Comparison of ENCODE assay signal across 8 cellular contexts in the genomic region with DNA sequence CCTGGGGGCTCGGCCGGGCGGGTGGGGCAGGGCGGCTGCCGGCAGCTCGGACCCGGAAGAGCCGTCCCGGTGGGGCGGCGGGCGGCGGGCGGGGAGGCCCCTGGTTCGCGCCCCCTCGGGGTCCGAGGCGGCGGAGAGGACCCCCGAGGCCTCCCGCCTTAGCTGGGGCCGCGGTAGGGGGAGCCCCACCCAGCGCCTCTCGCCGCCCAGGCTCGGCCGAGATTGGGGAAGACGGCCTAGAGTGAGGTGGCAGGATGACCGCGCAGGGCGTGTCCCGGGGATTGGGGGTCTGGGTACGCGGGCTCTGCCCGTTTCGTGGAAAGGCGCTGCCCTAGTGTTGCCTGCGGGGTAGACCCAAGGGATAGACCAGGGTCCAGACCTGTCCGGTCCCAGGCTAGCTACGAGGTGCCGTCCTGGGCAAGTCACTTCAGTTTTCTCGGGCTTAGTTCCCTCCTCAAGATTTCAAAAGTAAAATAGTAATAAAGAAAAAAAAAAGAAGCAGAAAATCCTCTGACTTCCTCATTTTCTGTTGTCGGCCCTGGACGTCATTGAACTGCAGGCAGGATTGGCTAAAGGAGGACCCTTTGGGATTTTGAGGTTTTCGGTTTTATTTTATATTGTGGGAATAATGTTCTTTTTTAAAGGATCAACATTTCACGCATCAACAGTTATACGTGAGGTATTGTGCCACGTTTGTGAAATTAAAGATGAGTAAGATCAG. TPM values are rescaled to one million over a fixed set of nuclear protein-coding genes. Genes with fewer than 3 reads are reported as not detected.
DNase-seq lines count a peak whose midpoint lies in the region; ATAC-seq and TF ChIP-seq lines count a peak whose summit lies in the region.

No MANE protein-coding gene starts in this region.

- no CpG with 5 or more reads among the region's 50 CpGs for WGBS in H9 (ENCODE audit: extremely low coverage, insufficient read length, low lambda C conversion rate)

- peak overlapping the region; percentile 77 for H3K14ac ChIP-seq in H9 (ENCODE audit: insufficient read depth, low read length)

- H3K27ac Mint-ChIP-seq in H9, result peak overlapping the region; percentile 31 to 96 (median 93); a peak in 3 of 7 replicates
- peak overlapping the region; percentile 94 for H3K27ac Mint-ChIP-seq in chondrocyte (ENCODE audit: unreplicated experiment)

- no peak overlapping the region for H4K5ac ChIP-seq in H9 (ENCODE audit: insufficient read length, low read depth, low read length)

- peak overlapping the region; percentile 83 to 87 for H3K4me3 Mint-ChIP-seq in H9
- peak overlapping the region; percentile 90 for H3K4me3 Mint-ChIP-seq in chondrocyte (ENCODE audit: unreplicated experiment)

- H3K4me2 ChIP-seq in H9 (ENCODE audit: insufficient read depth, insufficient read length, low read length), result peak overlapping the region; percentile 99

- H3K27ac ChIP-seq in H9 (ENCODE audit: insufficient read length, low read depth, low read length), result no peak overlapping the region

- H3K27me3 Mint-ChIP-seq in H9 (ENCODE audit: low read depth) (no peaks in the 10 kb centered on the region), chondrocyte (ENCODE audit: low read depth) (no peaks in the 10 kb centered on the region)

- H3K36me3 Mint-ChIP-seq in H9 (ENCODE audit: insufficient read depth in 1 of 3, low read depth in 3 of 3), result peaks cover 4 to 20% (median 8%) of the 10 kb centered on the region in 3 experiments; a peak in 5 of 7 replicates
- peaks cover 24% of the 10 kb centered on the region for H3K36me3 Mint-ChIP-seq in chondrocyte (ENCODE audit: low read depth)

- no peak overlapping the region for H2BK15ac ChIP-seq in H9 (ENCODE audit: low read depth, low read length)

- no peaks in the 10 kb centered on the region for H3K27me3 ChIP-seq in H9 (ENCODE audit: insufficient read depth, low read length)

- H2AK5ac ChIP-seq in H9 (ENCODE audit: insufficient read length, low read length), result no peak overlapping the region

- H3T11ph ChIP-seq in H9 (ENCODE audit: low read length), result no peak overlapping the region

- peak overlapping the region; percentile 86 for H3K18ac ChIP-seq in H9 (ENCODE audit: insufficient read length, low read depth, low read length)

- H4K20me1 ChIP-seq in H9 (ENCODE audit: control insufficient read depth, insufficient read depth, insufficient read length), result no peaks in the 10 kb centered on the region

- H2AFZ ChIP-seq in H9 (ENCODE audit: low read length), result peak overlapping the region; percentile 27

- no peak overlapping the region for H2BK120ac ChIP-seq in H9 (ENCODE audit: low read depth, low read length, poor library complexity, severe bottlenecking)

- no peaks in the 10 kb centered on the region for H3K9me3 Mint-ChIP-seq in H9
- no peaks in the 10 kb centered on the region for H3K9me3 Mint-ChIP-seq in chondrocyte (ENCODE audit: low read depth)

- no peak overlapping the region for H2BK20ac ChIP-seq in H9 (ENCODE audit: low read depth, low read length, poor library complexity, severe bottlenecking)

- H3K23me2 ChIP-seq in H9 (ENCODE audit: insufficient read length, low read depth, low read length, poor library complexity, severe bottlenecking), result peaks cover 11% of the 10 kb centered on the region

- H3K56ac ChIP-seq in H9 (ENCODE audit: insufficient read length, low read depth, low read length), result no peak overlapping the region

- H3K79me1 ChIP-seq in H9 (ENCODE audit: insufficient read depth, low read depth, low read length, poor library complexity, severe bottlenecking), result no peaks in the 10 kb centered on the region

- DNase-seq in H9 (peak; percentile 50), LoVo (ENCODE audit: low spot score) (peak; percentile 60), chondrocyte (ENCODE audit: low spot score) (no peak), left colon (peak; percentile 69 to 81), NCI-H2029 (lab: John Stamatoyannopoulos, UW) (no peak)
- peak; percentile 35 to 45 for DNase-seq in stimulated activated CD4-positive, alpha-beta T cell treated with anti-CD3 and anti-CD28 coated beads, Interleukin-2, amount 100 ng/mL, for 48 hours

- 0 out of 3 replicates have a peak, but pooled peaks have one; percentile 14 for TF ChIP-seq CTCF in H9 (conservative IDR thresholded peaks at IDR 0.05)
- no peak for TF ChIP-seq CTCF in WI38 (IDR thresholded peaks at IDR 0.05; ENCODE audit: low read depth, low read length)
- peak; percentile 49 for TF ChIP-seq CTCF in chondrocyte (IDR thresholded peaks at IDR 0.05)

- H3K4me1 Mint-ChIP-seq in H9 (peaks cover 46 to 49% of the 10 kb centered on the region in 2 experiments), chondrocyte (ENCODE audit: low read depth) (peaks cover 50% of the 10 kb centered on the region)

- H2BK5ac ChIP-seq in H9 (ENCODE audit: insufficient read length, low read length), result no peak overlapping the region

- H2BK12ac ChIP-seq in H9 (ENCODE audit: insufficient read length, low read depth, low read length), result no peak overlapping the region

- peak overlapping the region; percentile 100 for H3K4me3 ChIP-seq in GM08714 (ENCODE audit: low read length)
- peak overlapping the region; percentile 65 for H3K4me3 ChIP-seq in WI38 (ENCODE audit: low read depth, low read length)

- no peak overlapping the region for H4K91ac ChIP-seq in H9 (ENCODE audit: insufficient read length, low read depth, low read length)

- H4K8ac ChIP-seq in H9 (replicated peaks; ENCODE audit: insufficient read length, low read depth, low read length), result no peak overlapping the region

- peaks cover 5% of the 10 kb centered on the region; the same call in 1 of the 2 replicates for H3K4me1 ChIP-seq in H9 (ENCODE audit: insufficient read depth, low read length)

- ATAC-seq in left colon, result peak; percentile 54

- no peak overlapping the region for H3K4ac ChIP-seq in H9 (ENCODE audit: low read depth, low read length)

- intact Hi-C loops in left colon (cut with DNase I, micrococcal nuclease), result no loop called here

- peak overlapping the region; percentile 95 for H3K9ac ChIP-seq in H9 (ENCODE audit: extremely low read depth, insufficient read length, low read length)

- no peaks in the 10 kb centered on the region for H3K9me3 ChIP-seq in H9 (ENCODE audit: control insufficient read depth, low read depth, low read length)

- peaks cover 6% of the 10 kb centered on the region; the same call in 1 of the 2 replicates for H3K79me2 ChIP-seq in H9 (ENCODE audit: insufficient read depth, low read length)

- H3K23ac ChIP-seq in H9 (ENCODE audit: insufficient read length, low read depth, low read length), result no peak overlapping the region

RNA-seq across cellular contexts. Expression of gene IQGAP1, which starts 0.6 kb away (rescaled TPM):
- total RNA-seq in H9 (2021) (67.0 and 72.4 TPM in 2 replicates), chondrocyte (206 to 214 TPM (median 209 TPM) in 3 replicates), left colon (100 to 1,000 TPM; 197 to 223 TPM)

RNA-seq across cellular contexts. Expression of gene ZNF774, which starts 36.5 kb away (rescaled TPM):
- total RNA-seq in H9 (2021) (1.0 and 2.5 TPM in 2 replicates), chondrocyte (3.2 to 4.8 TPM (median 3.3 TPM) in 3 replicates), left colon (10 to 100 TPM; 14.7 to 21.2 TPM)

Comparison
In these comparisons a context has a peak if more than half of its experiments do, and no peak if none do; other contexts are left out.
1. DNase-seq: peak in H9 (single experiment), LoVo (single experiment), left colon (2 of 2) and stimulated activated CD4-positive, alpha-beta T cell treated with anti-CD3 and anti-CD28 coated beads, Interleukin-2, amount 100 ng/mL, for 48 hours (2 of 2); none in chondrocyte (single experiment) and NCI-H2029 (single experiment).